ENCODE assay signal across 22 cellular contexts in genomic region chr7:71298378-71298777, GRCh38.
DNase-seq lines count a peak whose midpoint lies in the region; ATAC-seq and TF ChIP-seq lines count a peak whose summit lies in the region.
"Had no signal": no experiment of that assay in that cellular context is flagged by ENCODE, and none has a peak within 500 bp of the region (broad histone marks: within the 10 kb centered on the region; RNA-seq: fewer than 3 reads in every experiment).

No MANE protein-coding gene starts in this region.

- H3K9ac ChIP-seq in rectal smooth muscle tissue (ENCODE audit: low read length) = no peak overlapping the region
- H3K9ac ChIP-seq in neuronal stem cell (ENCODE audit: low read depth, low read length, poor library complexity) = no peak overlapping the region
- H3K9ac ChIP-seq: BLaER1 treated with 17β-estradiol and CSF1 and Interleukin-3, amounts not matched to agents 10 nM and 100 nM had no signal

- 19 to 45% methylated on average over 6 of the region's 6 CpGs for WGBS in body of pancreas, 2 donors
- WGBS in neuronal stem cell (ENCODE audit: extremely low coverage in 2 of 2, insufficient read length in 2 of 2, insufficient replicate concordance in 1 of 2), 2 donors = no CpG with 5 or more reads among the region's 6 CpGs

- H2BK12ac ChIP-seq in neuronal stem cell (ENCODE audit: low read length) = no peak overlapping the region

- H3K14ac ChIP-seq in neuronal stem cell (ENCODE audit: low read length) = no peak overlapping the region

- H3K27me3 ChIP-seq in right atrium auricular region (no peaks in the 10 kb centered on the region), body of pancreas (no peaks in the 10 kb centered on the region), rectal smooth muscle tissue (ENCODE audit: control insufficient read depth, insufficient read depth, low read length) (no peaks in the 10 kb centered on the region), neuronal stem cell (ENCODE audit: control insufficient read depth in 3 of 3, insufficient read depth in 3 of 3, low read depth in 1 of 3, low read length in 3 of 3) (no peaks in the 10 kb centered on the region)
- H3K27me3 ChIP-seq: BE2C; BLaER1 treated with 17β-estradiol and CSF1 and Interleukin-3, amounts not matched to agents 10 nM and 100 nM had no signal

- H3K4me2 ChIP-seq in neuronal stem cell (ENCODE audit: insufficient read depth, low read length, poor library complexity, severe bottlenecking) = no peak overlapping the region
- H3K4me2 ChIP-seq: A549; BLaER1 treated with 17β-estradiol and CSF1 and Interleukin-3, amounts not matched to agents 10 nM and 100 nM had no signal

- DNase-seq in Right ventricle myocardium superior = no peak
- DNase-seq in left cardiac atrium = no peak
- DNase-seq in left ventricle myocardium superior = no peak
- no peak for DNase-seq in right atrium auricular region (ENCODE audit: low spot score)
- peak in 3 of 4 donors; percentile 5 to 17 (median 13) for DNase-seq in body of pancreas
- no peak for DNase-seq in hippocampal formation (lab: John Stamatoyannopoulos, UW)
- no peak for DNase-seq in neuronal stem cell (ENCODE audit: low spot score)
- DNase-seq: 8988T; ACHN; AML-193; BE2C; Calu3; CD4-positive, alpha-beta memory T cell; COR-L47; DMS53; DMS79 treated with DMSO at 0.1 percent for 48 hours; GF-D8; GOT3; HCEC 1CT had no signal

- H3K23ac ChIP-seq in neuronal stem cell (ENCODE audit: low read depth, low read length, poor library complexity) = no peak overlapping the region

- no peak overlapping the region for H2AFZ ChIP-seq in neuronal stem cell (ENCODE audit: low read length)

- H4K8ac ChIP-seq in neuronal stem cell (ENCODE audit: low read depth, low read length) = no peak overlapping the region

- TF ChIP-seq CTCF in right atrium auricular region (IDR thresholded peaks at IDR 0.05) (no peak), body of pancreas (IDR thresholded peaks at IDR 0.05) (no peak)

- no peak overlapping the region for H2BK120ac ChIP-seq in neuronal stem cell (ENCODE audit: low read depth, low read length)

- no peaks in the 10 kb centered on the region for H3K9me3 ChIP-seq in right atrium auricular region
- no peaks in the 10 kb centered on the region for H3K9me3 ChIP-seq in body of pancreas
- no peaks in the 10 kb centered on the region for H3K9me3 ChIP-seq in neuronal stem cell (replicated peaks in 1 of 2; ENCODE audit: control insufficient read depth in 2 of 2, insufficient read depth in 1 of 2, low read depth in 1 of 2, low read length in 2 of 2)
- H3K9me3 ChIP-seq: A549; BE2C; BLaER1 treated with 17β-estradiol and CSF1 and Interleukin-3, amounts not matched to agents 10 nM and 100 nM had no signal

- H3K36me3 ChIP-seq in right atrium auricular region (no peaks in the 10 kb centered on the region), body of pancreas (replicated peaks in 1 of 2; ENCODE audit: insufficient read depth in 1 of 2, low read depth in 2 of 2) (no peaks in the 10 kb centered on the region), rectal smooth muscle tissue (ENCODE audit: control insufficient read depth, insufficient read depth, low read length) (no peaks in the 10 kb centered on the region), neuronal stem cell (replicated peaks in 1 of 2; ENCODE audit: control insufficient read depth in 2 of 2, insufficient read depth in 2 of 2, low read length in 2 of 2) (no peaks in the 10 kb centered on the region)
- H3K36me3 ChIP-seq: BE2C; BLaER1 treated with 17β-estradiol and CSF1 and Interleukin-3, amounts not matched to agents 10 nM and 100 nM had no signal

- H3K79me1 ChIP-seq in neuronal stem cell (ENCODE audit: low read depth, low read length) = peaks cover 2% of the 10 kb centered on the region

- H3K4me3 ChIP-seq in right atrium auricular region (no peak overlapping the region), body of pancreas (no peak overlapping the region), rectal smooth muscle tissue (ENCODE audit: low read length) (no peak overlapping the region), neuronal stem cell (ENCODE audit: low read length in 2 of 2) (no peak overlapping the region)
- H3K4me3 ChIP-seq: A549; BLaER1 treated with 17β-estradiol and CSF1 and Interleukin-3, amounts not matched to agents 10 nM and 100 nM had no signal

- H2BK15ac ChIP-seq in neuronal stem cell (ENCODE audit: low read length) = no peak overlapping the region

- no peak overlapping the region for H3K27ac ChIP-seq in right atrium auricular region
- H3K27ac ChIP-seq in body of pancreas = no peak overlapping the region
- H3K27ac ChIP-seq in rectal smooth muscle tissue (ENCODE audit: low read depth, low read length) = peak overlapping the region; percentile 45
- H3K27ac ChIP-seq in neuronal stem cell (replicated peaks; ENCODE audit: low read length) = no peak overlapping the region
- H3K27ac ChIP-seq: A549; BLaER1 treated with 17β-estradiol and CSF1 and Interleukin-3, amounts not matched to agents 10 nM and 100 nM had no signal

- TF ChIP-seq POLR2A in body of pancreas (IDR thresholded peaks at IDR 0.05) = no peak

- ATAC-seq in Right ventricle myocardium superior (ENCODE audit: poor library complexity) = peak; percentile 70
- ATAC-seq in left cardiac atrium = no peak
- peak; percentile 63 for ATAC-seq in left ventricle myocardium superior
- peak; percentile 48 for ATAC-seq in body of pancreas
- ATAC-seq: A549 had no signal

- no peak overlapping the region for H2BK5ac ChIP-seq in neuronal stem cell (ENCODE audit: low read length)

- no peak overlapping the region for H4K91ac ChIP-seq in neuronal stem cell (ENCODE audit: low read depth, low read length, poor library complexity)

- H3K4me1 ChIP-seq in right atrium auricular region = no peaks in the 10 kb centered on the region
- H3K4me1 ChIP-seq in body of pancreas = no peaks in the 10 kb centered on the region
- H3K4me1 ChIP-seq in rectal smooth muscle tissue (ENCODE audit: control insufficient read depth, insufficient read depth, low read length) = peaks cover 1% of the 10 kb centered on the region
- peaks cover 0 to 7% of the 10 kb centered on the region in 2 donors for H3K4me1 ChIP-seq in neuronal stem cell (ENCODE audit: control insufficient read depth in 2 of 2, insufficient read depth in 1 of 2, low read depth in 1 of 2, low read length in 2 of 2)
- H3K4me1 ChIP-seq: A549; BE2C; BLaER1 treated with 17β-estradiol and CSF1 and Interleukin-3, amounts not matched to agents 10 nM and 100 nM had no signal

- H3K4ac ChIP-seq in neuronal stem cell (ENCODE audit: low read length) = no peak overlapping the region

- no peak overlapping the region for H3K18ac ChIP-seq in neuronal stem cell (ENCODE audit: low read length)

- H2AK5ac ChIP-seq in neuronal stem cell (ENCODE audit: low read depth, low read length) = no peak overlapping the region

- intact Hi-C loops in Right ventricle myocardium superior (cut with DNase I) = no loop called here
- intact Hi-C loops in left cardiac atrium (cut with DNase I) = no loop called here
- intact Hi-C loops in left ventricle myocardium superior (cut with micrococcal nuclease) = no loop called here
- intact Hi-C loops in body of pancreas (cut with DNase I) = no loop called here

Comparison
In these comparisons a context has a peak if more than half of its experiments do, and no peak if none do; other contexts are left out.
1. ATAC-seq: peak in Right ventricle myocardium superior (single experiment), left ventricle myocardium superior (single experiment) and body of pancreas (single experiment); none in left cardiac atrium (0 of 2).
2. DNase-seq: peak in body of pancreas (3 of 4); none in Right ventricle myocardium superior (single experiment), left cardiac atrium (single experiment), left ventricle myocardium superior (single experiment), right atrium auricular region (single experiment), hippocampal formation (0 of 2) and neuronal stem cell (single experiment).